8 cellular contexts compared by ENCODE assay signal in genomic region chr9:75866273-75866871, GRCh38. TPM values are rescaled to one million over a fixed set of nuclear protein-coding genes. Genes with fewer than 3 reads are reported as not detected.
DNase-seq lines count a peak whose midpoint lies in the region; ATAC-seq and TF ChIP-seq lines count a peak whose summit lies in the region.

No MANE protein-coding gene starts in this region.

- H3K36me3 Mint-ChIP-seq in activated CD4-positive, alpha-beta memory T cell treated with anti-CD3 and anti-CD28 coated beads, Interleukin-2, amount 10 ng/mL, durations not matched to agents 7 days and 5 days (ENCODE audit: low read depth), result no peaks in the 10 kb centered on the region
- no peaks in the 10 kb centered on the region for H3K36me3 Mint-ChIP-seq in progenitor cell of endocrine pancreas (ENCODE audit: insufficient read depth)
- no peaks in the 10 kb centered on the region for H3K36me3 Mint-ChIP-seq in stimulated activated memory B cell treated with anti-CD40 and anti-IgM and Interleukin-4, amounts not matched to agents 10 μg/mL and 1 μg/mL and 100 μg/mL, for 72 hours

- CTCF ChIA-PET in activated CD4-positive, alpha-beta memory T cell treated with anti-CD3 and anti-CD28 coated beads, Interleukin-2, amount 10 ng/mL, durations not matched to agents 7 days and 5 days (lab: Charles Lee), result interaction anchor here (0.5 to 1.7 kb wide), 12 partner anchors 9 to 665 kb away, joined by 3 to 13 read pairs (median 3); partner anchors contain the start of gene PCSK5

- ATAC-seq in GM21367 (IDR thresholded peaks at IDR 0.05; ENCODE audit: unreplicated experiment) (peak; percentile 66), foreskin keratinocyte (peak; percentile 56), HG03025 (IDR thresholded peaks at IDR 0.05; ENCODE audit: low FRiP score, unreplicated experiment) (no peak)
- ATAC-seq in stimulated activated memory B cell treated with anti-CD40 and anti-IgM and Interleukin-4, amounts not matched to agents 10 μg/mL and 1 μg/mL and 100 μg/mL, for 72 hours, result no peak

- no peaks in the 10 kb centered on the region for H3K4me1 ChIP-seq in foreskin keratinocyte

- no peak overlapping the region for H3K27ac Mint-ChIP-seq in activated CD4-positive, alpha-beta memory T cell treated with anti-CD3 and anti-CD28 coated beads, Interleukin-2, amount 10 ng/mL, durations not matched to agents 7 days and 5 days
- H3K27ac Mint-ChIP-seq in progenitor cell of endocrine pancreas, result peak overlapping the region; percentile 46
- H3K27ac Mint-ChIP-seq in stimulated activated memory B cell treated with anti-CD40 and anti-IgM and Interleukin-4, amounts not matched to agents 10 μg/mL and 1 μg/mL and 100 μg/mL, for 72 hours, result no peak overlapping the region

- DNase-seq in DMS153 (lab: John Stamatoyannopoulos, UW), result peak; percentile 2
- peak; percentile 47 for DNase-seq in NCI-H1105 treated with DMSO at 0.1 percent for 48 hours (lab: John Stamatoyannopoulos, UW)
- peak; percentile 19 for DNase-seq in activated CD4-positive, alpha-beta memory T cell treated with anti-CD3 and anti-CD28 coated beads, Interleukin-2, amount 10 ng/mL, durations not matched to agents 7 days and 5 days
- peak in 1 of 2 donors; percentile 18 for DNase-seq in foreskin keratinocyte
- peak; percentile 20 for DNase-seq in progenitor cell of endocrine pancreas (ENCODE audit: low spot score, unreplicated experiment)

- no peaks in the 10 kb centered on the region for H3K27me3 Mint-ChIP-seq in activated CD4-positive, alpha-beta memory T cell treated with anti-CD3 and anti-CD28 coated beads, Interleukin-2, amount 10 ng/mL, durations not matched to agents 7 days and 5 days
- no peaks in the 10 kb centered on the region for H3K27me3 Mint-ChIP-seq in progenitor cell of endocrine pancreas
- H3K27me3 Mint-ChIP-seq in stimulated activated memory B cell treated with anti-CD40 and anti-IgM and Interleukin-4, amounts not matched to agents 10 μg/mL and 1 μg/mL and 100 μg/mL, for 72 hours, result no peaks in the 10 kb centered on the region

- H3K4me1 Mint-ChIP-seq in activated CD4-positive, alpha-beta memory T cell treated with anti-CD3 and anti-CD28 coated beads, Interleukin-2, amount 10 ng/mL, durations not matched to agents 7 days and 5 days, result no peaks in the 10 kb centered on the region
- H3K4me1 Mint-ChIP-seq in progenitor cell of endocrine pancreas (ENCODE audit: low read depth), result peaks cover 36% of the 10 kb centered on the region
- no peaks in the 10 kb centered on the region for H3K4me1 Mint-ChIP-seq in stimulated activated memory B cell treated with anti-CD40 and anti-IgM and Interleukin-4, amounts not matched to agents 10 μg/mL and 1 μg/mL and 100 μg/mL, for 72 hours

- POLR2A ChIA-PET in activated CD4-positive, alpha-beta memory T cell treated with anti-CD3 and anti-CD28 coated beads, Interleukin-2, amount 10 ng/mL, durations not matched to agents 7 days and 5 days (lab: Charles Lee), result no interaction called here

- H3K4me3 Mint-ChIP-seq in activated CD4-positive, alpha-beta memory T cell treated with anti-CD3 and anti-CD28 coated beads, Interleukin-2, amount 10 ng/mL, durations not matched to agents 7 days and 5 days, result no peak overlapping the region
- no peak overlapping the region for H3K4me3 Mint-ChIP-seq in progenitor cell of endocrine pancreas (ENCODE audit: low read depth)
- no peak overlapping the region for H3K4me3 Mint-ChIP-seq in stimulated activated memory B cell treated with anti-CD40 and anti-IgM and Interleukin-4, amounts not matched to agents 10 μg/mL and 1 μg/mL and 100 μg/mL, for 72 hours

- H3K9me3 Mint-ChIP-seq in activated CD4-positive, alpha-beta memory T cell treated with anti-CD3 and anti-CD28 coated beads, Interleukin-2, amount 10 ng/mL, durations not matched to agents 7 days and 5 days, result no peaks in the 10 kb centered on the region
- peaks cover 3% of the 10 kb centered on the region for H3K9me3 Mint-ChIP-seq in progenitor cell of endocrine pancreas (ENCODE audit: low read depth)
- H3K9me3 Mint-ChIP-seq in stimulated activated memory B cell treated with anti-CD40 and anti-IgM and Interleukin-4, amounts not matched to agents 10 μg/mL and 1 μg/mL and 100 μg/mL, for 72 hours, result no peaks in the 10 kb centered on the region

- H3K27me3 ChIP-seq in foreskin keratinocyte, result peaks cover 5% of the 10 kb centered on the region

- H3K27ac ChIP-seq in foreskin keratinocyte, result no peak overlapping the region

- TF ChIP-seq CTCF in foreskin keratinocyte (conservative IDR thresholded peaks at IDR 0.05), result peak; percentile 77
- peak; percentile 84 for TF ChIP-seq CTCF in progenitor cell of endocrine pancreas (IDR thresholded peaks at IDR 0.05; ENCODE audit: unreplicated experiment)

RNA-seq across cellular contexts. Expression of gene PCSK5, which starts 24.1 kb away (rescaled TPM):
- total RNA-seq in activated CD4-positive, alpha-beta memory T cell treated with anti-CD3 and anti-CD28 coated beads, Interleukin-2, amount 10 ng/mL, durations not matched to agents 7 days and 5 days, result 1 to 10 TPM; 1.2 to 1.7 TPM
- total RNA-seq in foreskin keratinocyte (1.2 and 1.9 TPM in 2 replicates), progenitor cell of endocrine pancreas (7.3 and 9.8 TPM in 2 replicates)
- 0.29 and 0.48 TPM in 2 replicates for polyA plus RNA-seq in foreskin keratinocyte

Comparison
In these comparisons a context has a peak if more than half of its experiments do, and no peak if none do; other contexts are left out.
1. ATAC-seq: peak in GM21367 (single experiment) and foreskin keratinocyte (single experiment); none in HG03025 (single experiment) and stimulated activated memory B cell treated with anti-CD40 and anti-IgM and Interleukin-4, amounts not matched to agents 10 μg/mL and 1 μg/mL and 100 μg/mL, for 72 hours (single experiment).